In genomic region chr14:89267163-89267562, GRCh38 we compare ENCODE assay signal across 1 cellular context.
TF ChIP-seq lines count a peak whose summit lies in the region.

No MANE protein-coding gene starts in this region.

TF ChIP-seq in H1, 55 proteins besides CTCF, POLR2A, EP300 and RAD21 (continued from another document):
- TF ChIP-seq SIN3A (conservative IDR thresholded peaks at IDR 0.05 in 1 of 2, IDR thresholded peaks at IDR 0.05 in 1 of 2; ENCODE audit: low read depth in 1 of 2, low read length in 2 of 2) (no peak), FOSL1 (IDR thresholded peaks at IDR 0.05; ENCODE audit: insufficient read depth, low read depth, low read length) (no peak), SUZ12 (IDR thresholded peaks at IDR 0.05; ENCODE audit: low read length) (no peak), HDAC6 (IDR thresholded peaks at IDR 0.05; ENCODE audit: low read depth, low read length) (no peak), SIX5 (IDR thresholded peaks at IDR 0.05; ENCODE audit: low read depth, low read length) (no peak), CBX5 (IDR thresholded peaks at IDR 0.05; ENCODE audit: low read depth, low read length) (no peak)
TF ChIP-seq in H1: peak in this region for 0.
